22 cellular contexts compared by ENCODE assay signal in the genomic region with DNA sequence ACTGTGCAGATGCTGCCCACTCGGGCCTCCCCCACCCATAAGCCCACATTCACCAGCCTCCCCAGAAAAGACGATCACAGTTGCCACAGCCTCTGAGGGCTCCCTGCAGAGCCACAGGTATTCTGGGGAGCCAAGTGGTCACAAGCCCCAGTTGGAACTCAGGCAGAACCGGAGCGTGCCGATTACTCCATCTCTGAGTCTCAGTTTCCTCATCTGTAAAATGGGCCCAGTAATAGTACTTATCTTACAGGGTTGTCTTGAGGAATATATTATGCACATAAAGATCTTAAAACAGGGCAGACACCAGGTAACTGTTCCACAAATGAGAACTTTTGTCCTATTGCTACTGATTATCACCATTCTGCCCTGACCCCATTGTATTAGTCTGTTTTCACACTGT.
"Had no signal": no experiment of that assay in that cellular context is flagged by ENCODE, and none has a peak within 500 bp of the region (broad histone marks: within the 10 kb centered on the region; RNA-seq: fewer than 3 reads in every experiment).

No MANE protein-coding gene starts in this region.

- H3K4me2 ChIP-seq: hepatocyte had no signal

- DNase-seq: left ventricle myocardium inferior; mucosa of descending colon; naive thymus-derived CD8-positive, alpha-beta T cell; ovary; stimulated activated CD4-positive, alpha-beta T cell treated with anti-CD3 and anti-CD28 coated beads, Interleukin-12 subunit alpha, Interleukin-12 subunit beta, amount 100 ng/mL, for 4 hours; stimulated activated CD4-positive, alpha-beta T cell treated with anti-CD3 and anti-CD28 coated beads, Interleukin-4, amount 100 ng/mL, for 1 hour; stimulated activated naive B cell treated with anti-CD40 and anti-IgM and Interleukin-4, amounts not matched to agents 10 μg/mL and 1 μg/mL and 100 μg/mL, for 72 hours; stimulated activated naive CD8-positive, alpha-beta T cell treated with anti-CD3 and anti-CD28 coated beads, Interleukin-15, Interleukin-2, amounts not matched to agents 100 U/mL and 50 U/mL, for 24 hours; stomach; testis; thyroid gland; trophoblast cell; upper lobe of right lung had no signal

- ATAC-seq: mucosa of descending colon; naive thymus-derived CD8-positive, alpha-beta T cell; sciatic nerve; stimulated activated naive CD8-positive, alpha-beta T cell treated with anti-CD3 and anti-CD28 coated beads, Interleukin-15, Interleukin-2, amounts not matched to agents 100 U/mL and 50 U/mL, for 24 hours; upper lobe of right lung had no signal

- H3K27ac ChIP-seq: hepatocyte, left ventricle myocardium inferior, neutrophil, ovary, right atrium auricular region, skin epidermis, stomach, testis, thyroid gland, upper lobe of right lung had no signal

- H3K9me3 ChIP-seq: left ventricle myocardium inferior, mucosa of descending colon, neutrophil, ovary, right atrium auricular region, stomach, testis, thyroid gland, upper lobe of right lung had no signal

- H3K36me3 Mint-ChIP-seq: mesothelial cell of epicardium; naive thymus-derived CD8-positive, alpha-beta T cell; stimulated activated naive B cell treated with anti-CD40 and anti-IgM and Interleukin-4, amounts not matched to agents 10 μg/mL and 1 μg/mL and 100 μg/mL, for 72 hours had no signal

- H2AFZ ChIP-seq: hepatocyte had no signal

- H3K27ac Mint-ChIP-seq: mesothelial cell of epicardium; naive thymus-derived CD8-positive, alpha-beta T cell; nephron; progenitor cell of endocrine pancreas; stimulated activated naive B cell treated with anti-CD40 and anti-IgM and Interleukin-4, amounts not matched to agents 10 μg/mL and 1 μg/mL and 100 μg/mL, for 72 hours had no signal

- H3K4me3 ChIP-seq: hepatocyte, left ventricle myocardium inferior, lung, mucosa of descending colon, ovary, right atrium auricular region, skin epidermis, stomach, testis, thyroid gland, upper lobe of right lung had no signal

- H3K9me3 Mint-ChIP-seq: mesothelial cell of epicardium; naive thymus-derived CD8-positive, alpha-beta T cell; nephron had no signal

- H3K36me3 ChIP-seq: left ventricle myocardium inferior, neutrophil, ovary, right atrium auricular region, stomach, thyroid gland, upper lobe of right lung had no signal

- H3K4me1 ChIP-seq: left ventricle myocardium inferior, right atrium auricular region, stomach, testis, upper lobe of right lung had no signal

- H3K79me2 ChIP-seq: hepatocyte had no signal

- H3K27me3 ChIP-seq: hepatocyte, neutrophil, ovary, right atrium auricular region, testis, thyroid gland had no signal

- H3K4me3 Mint-ChIP-seq: mesothelial cell of epicardium; naive thymus-derived CD8-positive, alpha-beta T cell; nephron; stimulated activated naive B cell treated with anti-CD40 and anti-IgM and Interleukin-4, amounts not matched to agents 10 μg/mL and 1 μg/mL and 100 μg/mL, for 72 hours had no signal
